15 cellular contexts compared by ENCODE assay signal in the genomic region with DNA sequence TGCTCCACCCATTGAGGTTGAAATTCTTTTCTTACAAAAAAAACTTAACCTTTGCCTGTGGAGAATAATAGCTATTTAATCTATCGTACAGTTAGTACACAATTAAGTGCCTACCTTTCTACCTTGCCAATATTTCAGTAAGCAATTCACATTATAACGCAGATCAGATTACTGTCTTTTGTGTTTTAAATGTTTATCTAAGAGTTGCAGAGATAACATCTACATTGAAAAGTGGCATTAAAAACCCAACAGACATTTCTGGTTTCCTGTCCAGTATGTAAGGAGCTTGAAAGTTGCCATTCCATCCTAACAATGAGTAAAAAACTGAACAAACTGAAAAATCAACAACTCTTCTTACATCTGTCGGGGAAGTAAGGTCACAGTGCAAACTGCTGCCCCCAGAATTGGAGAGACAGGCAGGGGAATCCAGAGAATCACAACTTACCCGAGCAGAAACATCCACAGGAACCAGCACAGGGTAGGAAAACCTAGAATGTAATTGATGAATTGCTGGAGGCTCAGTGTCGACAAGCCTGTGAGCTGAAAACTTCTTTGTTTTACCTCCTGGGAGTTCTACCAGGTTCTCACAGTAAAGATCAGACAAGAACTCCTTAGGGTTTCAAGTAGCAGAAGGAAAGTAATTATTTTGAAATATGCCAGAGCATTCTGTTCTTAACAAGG. TPM values are rescaled to one million over a fixed set of nuclear protein-coding genes. Genes with fewer than 3 reads are reported as not detected.
DNase-seq lines count a peak whose midpoint lies in the region; ATAC-seq, FAIRE-seq and TF ChIP-seq lines count a peak whose summit lies in the region.
"Had no signal": no experiment of that assay in that cellular context is flagged by ENCODE, and none has a peak within 500 bp of the region (broad histone marks: within the 10 kb centered on the region; RNA-seq: fewer than 3 reads in every experiment).

No MANE protein-coding gene starts in this region.

- no peak for ATAC-seq in activated CD8-positive, alpha-beta T cell treated with anti-CD3 and anti-CD28 coated beads, Interleukin-2, amount 10 ng/mL, durations not matched to agents 7 days and 5 days
- no peak for ATAC-seq in activated CD8-positive, alpha-beta T cell treated with anti-CD3 and anti-CD28 coated beads for 36 hours
- ATAC-seq in GM18498 (IDR thresholded peaks at IDR 0.05; ENCODE audit: unreplicated experiment) (no peak), HG02840 (IDR thresholded peaks at IDR 0.05; ENCODE audit: low FRiP score, unreplicated experiment) (no peak), GM18868 (IDR thresholded peaks at IDR 0.05; ENCODE audit: unreplicated experiment) (no peak)
- ATAC-seq: stimulated activated naive CD8-positive, alpha-beta T cell treated with anti-CD3 and anti-CD28 coated beads, Interleukin-15, Interleukin-2, amounts not matched to agents 100 U/mL and 50 U/mL, for 24 hours had no signal

- H3K36me3 Mint-ChIP-seq in activated CD8-positive, alpha-beta T cell treated with anti-CD3 and anti-CD28 coated beads, Interleukin-2, amount 10 ng/mL, durations not matched to agents 7 days and 5 days (ENCODE audit: low read depth) = no peaks in the 10 kb centered on the region
- no peaks in the 10 kb centered on the region for H3K36me3 Mint-ChIP-seq in activated CD8-positive, alpha-beta T cell treated with anti-CD3 and anti-CD28 coated beads for 36 hours (ENCODE audit: low read depth)
- H3K36me3 Mint-ChIP-seq: brain, memory B cell had no signal

- FAIRE-seq in endothelial cell of umbilical vein (lab: Jason Lieb, UNC) = peak; percentile 66

- no peak overlapping the region for H2AFZ ChIP-seq in endothelial cell of umbilical vein (ENCODE audit: low read depth, low read length)

- DNase-seq in activated CD8-positive, alpha-beta T cell treated with anti-CD3 and anti-CD28 coated beads, Interleukin-2, amount 10 ng/mL, durations not matched to agents 7 days and 5 days = no peak
- no peak for DNase-seq in activated CD8-positive, alpha-beta T cell treated with anti-CD3 and anti-CD28 coated beads for 36 hours
- peak; percentile 81 for DNase-seq in NCI-H748 (lab: John Stamatoyannopoulos, UW; ENCODE audit: unreplicated experiment)
- DNase-seq in endothelial cell of umbilical vein (ENCODE audit: low read depth, low spot score) = peak; percentile 2
- DNase-seq in skeletal muscle cell (ENCODE audit: low read depth) = peak; percentile 34
- DNase-seq: ACHN; activated CD4-positive, alpha-beta T cell treated with anti-CD3 and anti-CD28 coated beads for 48 hours; GDM1; NCI-H82; stimulated activated naive CD8-positive, alpha-beta T cell treated with anti-CD3 and anti-CD28 coated beads, Interleukin-15, Interleukin-2, amounts not matched to agents 100 U/mL and 50 U/mL, for 24 hours had no signal

- no peak overlapping the region for H3K9ac ChIP-seq in endothelial cell of umbilical vein (replicated peaks; ENCODE audit: extremely low read depth, insufficient read depth, low read length)

- H3K27me3 Mint-ChIP-seq in activated CD8-positive, alpha-beta T cell treated with anti-CD3 and anti-CD28 coated beads, Interleukin-2, amount 10 ng/mL, durations not matched to agents 7 days and 5 days (ENCODE audit: low read depth) = peaks cover 5% of the 10 kb centered on the region
- no peaks in the 10 kb centered on the region for H3K27me3 Mint-ChIP-seq in activated CD8-positive, alpha-beta T cell treated with anti-CD3 and anti-CD28 coated beads for 36 hours
- H3K27me3 Mint-ChIP-seq: memory B cell had no signal

- no peaks in the 10 kb centered on the region for H3K36me3 ChIP-seq in endothelial cell of umbilical vein (ENCODE audit: control insufficient read depth in 2 of 2, extremely low read depth in 1 of 2, insufficient read depth in 2 of 2, low read length in 2 of 2)

- no peak overlapping the region for H3K27ac ChIP-seq in endothelial cell of umbilical vein (ENCODE audit: insufficient read depth, low read depth, low read length)

- H3K27ac Mint-ChIP-seq in activated CD8-positive, alpha-beta T cell treated with anti-CD3 and anti-CD28 coated beads, Interleukin-2, amount 10 ng/mL, durations not matched to agents 7 days and 5 days = peak overlapping the region; percentile 57
- H3K27ac Mint-ChIP-seq in activated CD8-positive, alpha-beta T cell treated with anti-CD3 and anti-CD28 coated beads for 36 hours = no peak overlapping the region
- H3K27ac Mint-ChIP-seq: brain, memory B cell had no signal

- no peaks in the 10 kb centered on the region for H3K9me3 ChIP-seq in endothelial cell of umbilical vein (replicated peaks; ENCODE audit: control insufficient read depth, insufficient read depth, low read length)

- no peak overlapping the region for H3K4me2 ChIP-seq in endothelial cell of umbilical vein (ENCODE audit: insufficient read depth, low read length)

- H3K4me1 Mint-ChIP-seq in activated CD8-positive, alpha-beta T cell treated with anti-CD3 and anti-CD28 coated beads, Interleukin-2, amount 10 ng/mL, durations not matched to agents 7 days and 5 days (ENCODE audit: low read depth) = peaks cover 10% of the 10 kb centered on the region
- peaks cover 2% of the 10 kb centered on the region for H3K4me1 Mint-ChIP-seq in activated CD8-positive, alpha-beta T cell treated with anti-CD3 and anti-CD28 coated beads for 36 hours (ENCODE audit: low read depth)
- H3K4me1 Mint-ChIP-seq: brain, memory B cell had no signal

- BruUV-seq in endothelial cell of umbilical vein (replicated peaks; lab: Mats Ljungman, UMichigan) = no TSS peak

- H3K79me2 ChIP-seq in endothelial cell of umbilical vein (ENCODE audit: control insufficient read depth, insufficient read depth, low read length) = no peaks in the 10 kb centered on the region

- CTCF ChIA-PET in activated CD8-positive, alpha-beta T cell treated with anti-CD3 and anti-CD28 coated beads, Interleukin-2, amount 10 ng/mL, durations not matched to agents 7 days and 5 days (lab: Charles Lee) = no interaction called here
- CTCF ChIA-PET in activated CD8-positive, alpha-beta T cell treated with anti-CD3 and anti-CD28 coated beads for 36 hours (lab: Charles Lee) = no interaction called here
- CTCF ChIA-PET in endothelial cell of umbilical vein (lab: Charles Lee) = interaction anchor here (1.2 to 1.5 kb wide), 2 partner anchors 8 to 97 kb away, joined by 3 to 7 read pairs; no protein-coding TSS in a partner anchor

- H3K27me3 ChIP-seq in endothelial cell of umbilical vein (ENCODE audit: control insufficient read depth in 2 of 2, insufficient read depth in 2 of 2, low read length in 2 of 2) = no peaks in the 10 kb centered on the region

- H3K4me1 ChIP-seq in endothelial cell of umbilical vein (ENCODE audit: control insufficient read depth, extremely low read depth, insufficient read depth, low read length) = peaks cover 3% of the 10 kb centered on the region

- no peaks in the 10 kb centered on the region for H3K9me1 ChIP-seq in endothelial cell of umbilical vein (replicated peaks; ENCODE audit: control insufficient read depth, extremely low read depth, insufficient read depth, low read length)

- H3K9me3 Mint-ChIP-seq in activated CD8-positive, alpha-beta T cell treated with anti-CD3 and anti-CD28 coated beads, Interleukin-2, amount 10 ng/mL, durations not matched to agents 7 days and 5 days (ENCODE audit: insufficient read depth) = peaks cover 7% of the 10 kb centered on the region
- peaks cover 3% of the 10 kb centered on the region for H3K9me3 Mint-ChIP-seq in activated CD8-positive, alpha-beta T cell treated with anti-CD3 and anti-CD28 coated beads for 36 hours

- intact Hi-C loops in activated CD8-positive, alpha-beta T cell treated with anti-CD3 and anti-CD28 coated beads for 36 hours (cut with micrococcal nuclease) = no loop called here
- intact Hi-C loops in endothelial cell of umbilical vein (cut with micrococcal nuclease) = no loop called here

- TF ChIP-seq CTCF in activated CD8-positive, alpha-beta T cell treated with anti-CD3 and anti-CD28 coated beads for 36 hours (IDR thresholded peaks at IDR 0.05) = no peak
- no peak for TF ChIP-seq CTCF in endothelial cell of umbilical vein (IDR thresholded peaks at IDR 0.05; ENCODE audit: extremely low read depth in 1 of 2, insufficient read depth in 1 of 2, low read depth in 1 of 2, low read length in 2 of 2)

- no peak overlapping the region for H3K4me3 Mint-ChIP-seq in activated CD8-positive, alpha-beta T cell treated with anti-CD3 and anti-CD28 coated beads, Interleukin-2, amount 10 ng/mL, durations not matched to agents 7 days and 5 days
- H3K4me3 Mint-ChIP-seq in activated CD8-positive, alpha-beta T cell treated with anti-CD3 and anti-CD28 coated beads for 36 hours = no peak overlapping the region
- H3K4me3 Mint-ChIP-seq: brain, memory B cell had no signal

- H3K4me3 ChIP-seq in endothelial cell of umbilical vein (replicated peaks in 1 of 3; ENCODE audit: insufficient read depth in 1 of 3, low read depth in 1 of 3, low read length in 3 of 3) (no peak overlapping the region), skeletal muscle cell (ENCODE audit: low read depth, low read length) (no peak overlapping the region)

- no peaks in the 10 kb centered on the region for H4K20me1 ChIP-seq in endothelial cell of umbilical vein (replicated peaks; ENCODE audit: control insufficient read depth, extremely low read depth, insufficient read depth, low read length)

- POLR2A ChIA-PET in activated CD8-positive, alpha-beta T cell treated with anti-CD3 and anti-CD28 coated beads, Interleukin-2, amount 10 ng/mL, durations not matched to agents 7 days and 5 days (lab: Charles Lee) = no interaction called here
- POLR2A ChIA-PET in activated CD8-positive, alpha-beta T cell treated with anti-CD3 and anti-CD28 coated beads for 36 hours (lab: Charles Lee) = interaction anchor here (1.2 kb wide), 1 partner anchor 8 kb away, joined by 4 read pairs; no protein-coding TSS in a partner anchor
- POLR2A ChIA-PET in endothelial cell of umbilical vein (lab: Charles Lee) = no interaction called here

- no peak for TF ChIP-seq POLR2A in endothelial cell of umbilical vein (IDR thresholded peaks at IDR 0.05; ENCODE audit: low read depth, low read length)

- dilution Hi-C loops in endothelial cell of umbilical vein (cut with MboI; ENCODE audit: extremely low pct_ligation_motif_present, low sequenced_read_pairs) = no loop called here

TF ChIP-seq in endothelial cell of umbilical vein, 7 proteins besides CTCF, POLR2A, EP300 and RAD21:
- no peak for TF ChIP-seq POLR2AphosphoS5 (IDR thresholded peaks at IDR 0.05; ENCODE audit: insufficient read depth, low read depth, low read length)
TF ChIP-seq in endothelial cell of umbilical vein: peak in this region for 0.

RNA-seq across cellular contexts. Expression of a gene that starts 27.3 kb away (rescaled TPM):
- 10 to 100 TPM; 44.8 to 50.7 TPM for total RNA-seq in activated CD8-positive, alpha-beta T cell treated with anti-CD3 and anti-CD28 coated beads, Interleukin-2, amount 10 ng/mL, durations not matched to agents 7 days and 5 days
- total RNA-seq in activated CD8-positive, alpha-beta T cell treated with anti-CD3 and anti-CD28 coated beads for 36 hours = 10 to 100 TPM; 63.1 to 64.0 TPM
- total RNA-seq in endothelial cell of umbilical vein = 85.5 and 88.9 TPM in 2 replicates
- 16.1 and 20.7 TPM in 2 replicates for polyA plus RNA-seq in endothelial cell of umbilical vein
- 24.8 and 24.9 TPM in 2 replicates for polyA plus RNA-seq in endothelial cell of umbilical vein (2011; cell fraction: cytosol; rRNA removed)
- polyA plus RNA-seq in endothelial cell of umbilical vein (2011; cell fraction: nucleus; rRNA removed) = 28.2 and 33.4 TPM in 2 replicates
- 49.5 and 76.1 TPM in 2 replicates for polyA plus RNA-seq in endothelial cell of umbilical vein (2012)
- 83.0 and 105 TPM in 2 replicates for polyA minus RNA-seq in endothelial cell of umbilical vein
- 29.6 TPM for polyA minus RNA-seq in endothelial cell of umbilical vein (2011; cell fraction: cytosol; rRNA and poly(A)+ RNA removed)
- polyA minus RNA-seq in endothelial cell of umbilical vein (2011; cell fraction: nucleus; rRNA and poly(A)+ RNA removed) = 40.5 and 53.7 TPM in 2 replicates

Comparison
In these comparisons a context has a peak if more than half of its experiments do, and no peak if none do; other contexts are left out.
1. DNase-seq: peak in NCI-H748 (single experiment), endothelial cell of umbilical vein (single experiment) and skeletal muscle cell (single experiment); none in activated CD8-positive, alpha-beta T cell treated with anti-CD3 and anti-CD28 coated beads, Interleukin-2, amount 10 ng/mL, durations not matched to agents 7 days and 5 days (single experiment) and activated CD8-positive, alpha-beta T cell treated with anti-CD3 and anti-CD28 coated beads for 36 hours (single experiment).